Comparison of ENCODE assay signal across 1 cellular context in the genomic region with DNA sequence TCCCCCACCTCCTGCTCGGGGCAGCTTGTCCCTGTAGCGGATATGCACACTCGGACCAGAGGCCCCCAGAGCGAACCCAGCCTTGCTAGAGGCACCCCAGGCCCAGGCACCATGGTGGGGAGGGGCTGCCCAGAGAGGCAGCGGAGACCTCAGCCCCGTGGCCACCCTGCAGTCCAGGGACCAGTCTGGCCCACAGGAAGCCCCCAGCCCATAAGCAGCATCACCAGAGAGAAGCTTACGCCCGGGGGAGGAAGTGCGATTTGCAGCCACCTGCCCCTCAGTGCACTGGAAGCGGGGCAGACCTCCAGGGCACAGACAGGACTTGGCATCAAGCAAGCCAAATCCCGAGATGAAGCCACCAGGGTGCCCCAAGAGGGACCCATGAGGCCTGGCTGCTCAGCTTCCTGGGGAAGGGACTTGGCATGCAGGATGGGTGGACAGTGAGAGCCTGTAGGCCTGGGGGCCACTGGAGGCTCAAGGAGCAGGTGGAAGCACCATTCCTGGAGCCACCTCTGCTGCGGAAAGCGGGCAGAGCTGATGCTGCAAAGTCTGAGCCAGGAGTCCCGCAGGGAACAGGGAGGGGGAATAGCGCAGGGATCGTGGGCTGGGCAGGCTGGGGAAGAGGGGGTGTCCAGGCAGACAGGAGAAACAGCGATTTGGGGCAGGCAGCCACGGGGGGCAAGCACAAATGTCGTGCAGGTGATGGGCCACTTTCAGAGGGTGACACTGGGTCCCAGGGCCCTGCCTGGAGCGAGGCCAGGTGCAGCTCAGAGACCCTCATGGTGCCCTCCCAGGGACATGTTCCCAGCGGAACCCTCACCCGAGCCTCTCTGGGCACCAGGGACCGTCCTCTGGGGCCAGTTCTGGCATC.
TF ChIP-seq lines count a peak whose summit lies in the region.

No MANE protein-coding gene starts in this region.

TF ChIP-seq in A549, 52 proteins besides CTCF, POLR2A, EP300 and RAD21:
- TF ChIP-seq CBX8 (IDR thresholded peaks at IDR 0.05) (no peak), MYC (IDR thresholded peaks at IDR 0.05; ENCODE audit: borderline replicate concordance, low read length) (no peak), FOXS1 (CRISPR knock-in tag; IDR thresholded peaks at IDR 0.05) (no peak)
